ENCODE assay signal across 15 cellular contexts in genomic region chr6:122996797-122997520, GRCh38. TPM values are rescaled to one million over a fixed set of nuclear protein-coding genes. Genes with fewer than 3 reads are reported as not detected.
DNase-seq lines count a peak whose midpoint lies in the region; ATAC-seq, FAIRE-seq and TF ChIP-seq lines count a peak whose summit lies in the region.
"Had no signal": no experiment of that assay in that cellular context is flagged by ENCODE, and none has a peak within 500 bp of the region (broad histone marks: within the 10 kb centered on the region; RNA-seq: fewer than 3 reads in every experiment).

No MANE protein-coding gene starts in this region.

- WGBS in heart right ventricle, 2 donors = 22 to 25% methylated on average over 19 of the region's 19 CpGs
- 19 to 20% methylated on average over 11 of the region's 19 CpGs for WGBS in gastroesophageal sphincter (ENCODE audit: low coverage in 1 of 2), 2 donors

- peaks cover 20% of the 10 kb centered on the region for H3K27me3 Mint-ChIP-seq in brain
- peaks cover 92% of the 10 kb centered on the region for H3K27me3 Mint-ChIP-seq in neural crest cell (ENCODE audit: low read depth)

- no peak for TF ChIP-seq EP300 in gastroesophageal sphincter (IDR thresholded peaks at IDR 0.05)

- peaks cover 69% of the 10 kb centered on the region for H3K4me1 Mint-ChIP-seq in brain
- peaks cover 8% of the 10 kb centered on the region for H3K4me1 Mint-ChIP-seq in neural crest cell
- H3K4me1 Mint-ChIP-seq: activated CD4-positive, alpha-beta memory T cell treated with anti-CD3 and anti-CD28 coated beads, Interleukin-2, amount 10 ng/mL, durations not matched to agents 7 days and 5 days; immature natural killer cell had no signal

- H3K27ac Mint-ChIP-seq in brain (peak overlapping the region; percentile 90 to 96 (median 91)), neural crest cell (ENCODE audit: unreplicated experiment) (no peak overlapping the region)
- H3K27ac Mint-ChIP-seq: activated CD4-positive, alpha-beta memory T cell treated with anti-CD3 and anti-CD28 coated beads, Interleukin-2, amount 10 ng/mL, durations not matched to agents 7 days and 5 days; activated naive CD8-positive, alpha-beta T cell; CD4-positive, CD25-positive, alpha-beta regulatory T cell; effector memory CD8-positive, alpha-beta T cell; immature natural killer cell; naive thymus-derived CD8-positive, alpha-beta T cell had no signal

- no peak for TF ChIP-seq CTCF in left ventricle myocardium inferior (IDR thresholded peaks at IDR 0.05; ENCODE audit: borderline replicate concordance)
- TF ChIP-seq CTCF in heart right ventricle (IDR thresholded peaks at IDR 0.05) = no peak
- no peak for TF ChIP-seq CTCF in brain (conservative IDR thresholded peaks at IDR 0.05)
- TF ChIP-seq CTCF in neural crest cell (conservative IDR thresholded peaks at IDR 0.05) = peak; percentile 32
- TF ChIP-seq CTCF in vagina (IDR thresholded peaks at IDR 0.05) = no peak
- no peak for TF ChIP-seq CTCF in gastroesophageal sphincter (IDR thresholded peaks at IDR 0.05)

- H3K9me3 ChIP-seq in left ventricle myocardium inferior (replicated peaks) (no peaks in the 10 kb centered on the region), heart right ventricle (no peaks in the 10 kb centered on the region), vagina (no peaks in the 10 kb centered on the region), gastroesophageal sphincter (no peaks in the 10 kb centered on the region)

- H3K36me3 Mint-ChIP-seq in brain (no peaks in the 10 kb centered on the region), neural crest cell (ENCODE audit: low read depth) (no peaks in the 10 kb centered on the region)
- H3K36me3 Mint-ChIP-seq: activated naive CD8-positive, alpha-beta T cell; CD4-positive, CD25-positive, alpha-beta regulatory T cell had no signal

- H3K36me3 ChIP-seq in left ventricle myocardium inferior = no peaks in the 10 kb centered on the region
- no peaks in the 10 kb centered on the region for H3K36me3 ChIP-seq in heart right ventricle
- no peaks in the 10 kb centered on the region for H3K36me3 ChIP-seq in vagina
- H3K36me3 ChIP-seq in gastroesophageal sphincter = no peaks in the 10 kb centered on the region

- H3K27me3 ChIP-seq in left ventricle myocardium inferior (ENCODE audit: low read depth) (peaks cover 85% of the 10 kb centered on the region), heart right ventricle (peaks cover 0 to 82% (median 64%) of the 10 kb centered on the region in 7 donors), vagina (peaks cover 6% of the 10 kb centered on the region), gastroesophageal sphincter (peaks cover 67% of the 10 kb centered on the region)

- H3K9me3 Mint-ChIP-seq in brain (no peaks in the 10 kb centered on the region), neural crest cell (no peaks in the 10 kb centered on the region)
- H3K9me3 Mint-ChIP-seq: activated CD4-positive, alpha-beta memory T cell treated with anti-CD3 and anti-CD28 coated beads, Interleukin-2, amount 10 ng/mL, durations not matched to agents 7 days and 5 days had no signal

- DNase-seq in left ventricle myocardium inferior (no peak), heart right ventricle (no peak), neural crest cell (ENCODE audit: low read depth, low spot score) (no peak), vagina (ENCODE audit: extremely low spot score in 2 of 2) (no peak), GM12891 (ENCODE audit: insufficient read length, low spot score) (no peak)
- DNase-seq in activated naive CD4-positive, alpha-beta T cell (lab: John Stamatoyannopoulos, UW) = no peak
- DNase-seq: activated CD4-positive, alpha-beta memory T cell treated with anti-CD3 and anti-CD28 coated beads, Interleukin-2, amount 10 ng/mL, durations not matched to agents 7 days and 5 days; CD4-positive, CD25-positive, alpha-beta regulatory T cell; effector memory CD8-positive, alpha-beta T cell; immature natural killer cell; naive thymus-derived CD8-positive, alpha-beta T cell; NCI-H1048 had no signal

- no peak overlapping the region for H3K27ac ChIP-seq in left ventricle myocardium inferior (replicated peaks)
- H3K27ac ChIP-seq in heart right ventricle = no peak overlapping the region
- no peak overlapping the region for H3K27ac ChIP-seq in vagina
- no peak overlapping the region for H3K27ac ChIP-seq in gastroesophageal sphincter

- TF ChIP-seq POLR2A in vagina (IDR thresholded peaks at IDR 0.05) (no peak), GM12891 (IDR thresholded peaks at IDR 0.05; ENCODE audit: low read depth, low read length) (no peak), gastroesophageal sphincter (IDR thresholded peaks at IDR 0.05) (no peak)

- ATAC-seq in heart right ventricle (no peak), gastroesophageal sphincter (no peak)
- ATAC-seq: effector memory CD8-positive, alpha-beta T cell had no signal

- H3K4me3 Mint-ChIP-seq in brain = peak overlapping the region; percentile 87 to 93 (median 92)
- H3K4me3 Mint-ChIP-seq in neural crest cell = peak overlapping the region; percentile 92
- H3K4me3 Mint-ChIP-seq: activated CD4-positive, alpha-beta memory T cell treated with anti-CD3 and anti-CD28 coated beads, Interleukin-2, amount 10 ng/mL, durations not matched to agents 7 days and 5 days; activated naive CD8-positive, alpha-beta T cell; CD4-positive, CD25-positive, alpha-beta regulatory T cell; effector memory CD8-positive, alpha-beta T cell; immature natural killer cell had no signal

- H3K4me3 ChIP-seq in left ventricle myocardium inferior (peak overlapping the region; percentile 62), heart right ventricle (peak overlapping the region in 4 of 10 donors; percentile 35 to 50 (median 42)), vagina (peak overlapping the region; percentile 34 to 41), gastroesophageal sphincter (peak overlapping the region in 1 of 2 donors; percentile 46)

- H3K4me1 ChIP-seq in left ventricle myocardium inferior (peaks cover 12% of the 10 kb centered on the region), heart right ventricle (peaks cover 0 to 12% (median 10%) of the 10 kb centered on the region in 9 donors), vagina (peaks cover 9% of the 10 kb centered on the region), gastroesophageal sphincter (peaks cover 0 to 16% (median 9%) of the 10 kb centered on the region in 3 donors)

- FAIRE-seq in GM12891 (lab: Jason Lieb, UNC) = no peak

- intact Hi-C loops in left ventricle myocardium inferior (cut with micrococcal nuclease) = no loop called here
- intact Hi-C loops in heart right ventricle (cut with DNase I) = no loop called here
- intact Hi-C loops in vagina (cut with DNase I) = no loop called here

TF ChIP-seq in GM12891, 5 proteins besides CTCF, POLR2A, EP300 and RAD21:
- TF ChIP-seq SPI1 (IDR thresholded peaks at IDR 0.05; ENCODE audit: low read depth, low read length) = no peak
- TF ChIP-seq POU2F2 (IDR thresholded peaks at IDR 0.05; ENCODE audit: low read depth, low read length) = no peak
- no peak for TF ChIP-seq POLR2AphosphoS5 (IDR thresholded peaks at IDR 0.05; ENCODE audit: low read depth, low read length)
- TF ChIP-seq PAX5 (IDR thresholded peaks at IDR 0.05; ENCODE audit: insufficient read depth, low read length, severe bottlenecking) = no peak
- no peak for TF ChIP-seq TAF1 (IDR thresholded peaks at IDR 0.05; ENCODE audit: low read depth, low read length)

RNA-seq across cellular contexts. Expression of gene CLVS2, which starts 0.9 kb away (rescaled TPM):
- total RNA-seq in left ventricle myocardium inferior = 0.05 TPM
- total RNA-seq in heart right ventricle = under 1 TPM in 5 of 10 donors, not detected in 5; 0.05 to 0.41 (median 0.19) TPM
- polyA plus RNA-seq in heart right ventricle = under 1 TPM in 1 of 2 donors, not detected in 1; under 0.01 TPM
- polyA plus RNA-seq in brain (ENCODE audit: insufficient read depth, low read depth, low replicate concordance) = 0.58 TPM
- total RNA-seq in neural crest cell = 1.2 and 1.3 TPM in 2 replicates
- total RNA-seq in vagina = 1.5 TPM
- polyA plus RNA-seq in GM12891 (2012; ENCODE audit: low read depth, missing spikeins) = not detected
- total RNA-seq in gastroesophageal sphincter = under 1 TPM in 3 of 4 donors, not detected in 1; 0.27 to 0.54 (median 0.50) TPM
- total RNA-seq: activated CD4-positive, alpha-beta memory T cell treated with anti-CD3 and anti-CD28 coated beads, Interleukin-2, amount 10 ng/mL, durations not matched to agents 7 days and 5 days; CD4-positive, CD25-positive, alpha-beta regulatory T cell; naive thymus-derived CD8-positive, alpha-beta T cell had no signal
- polyA plus RNA-seq: CD4-positive, CD25-positive, alpha-beta regulatory T cell; immature natural killer cell; naive thymus-derived CD8-positive, alpha-beta T cell had no signal
